ENCODE assay signal across 1 cellular context in the genomic region with DNA sequence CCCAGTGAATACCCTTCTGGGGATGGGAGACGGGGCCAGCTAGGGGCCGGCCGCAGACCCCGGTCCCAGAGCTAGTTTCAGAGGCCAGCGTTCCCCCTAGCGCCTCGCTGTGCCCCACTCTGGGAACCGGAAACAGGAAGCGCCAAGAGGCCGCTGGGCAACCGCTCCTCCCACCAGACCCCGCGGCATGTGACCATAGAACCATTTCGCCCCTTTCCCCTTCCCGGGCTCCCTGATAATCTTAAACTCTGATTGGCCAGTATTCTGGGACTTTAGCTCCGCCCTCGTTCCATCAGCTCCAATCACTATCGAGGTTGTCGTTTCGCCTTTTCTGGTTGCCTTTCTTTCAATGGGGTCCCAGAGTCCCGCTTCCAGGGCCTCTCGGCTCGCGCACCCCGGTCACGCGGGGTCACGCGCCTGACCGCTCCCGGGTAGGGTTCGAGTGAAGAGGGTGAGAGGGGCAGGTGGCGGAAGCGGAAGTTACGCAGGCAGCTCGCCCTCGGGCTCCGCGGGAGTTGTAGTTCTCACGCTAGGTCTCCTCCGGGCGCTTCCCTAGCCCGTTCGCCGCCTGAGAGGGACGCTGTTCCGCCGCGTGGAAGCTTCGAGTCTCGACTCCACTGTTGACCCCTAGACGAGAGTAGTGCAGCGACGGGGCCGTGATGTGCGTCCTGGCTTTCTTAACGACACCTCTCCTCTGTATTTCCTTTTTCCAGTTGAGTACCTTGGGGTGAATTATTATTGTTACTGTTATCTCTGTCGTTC.
A peak's percentile ranks its signal among the peaks of the same experiment; 100 is the strongest.
TF ChIP-seq lines count a peak whose summit lies in the region.

A gene (minus strand): TSS at position 121 of the 762 bp plus-strand sequence. CDS start 3,241 bp downstream, outside the sequence.

TF ChIP-seq in HepG2, 621 proteins besides CTCF, POLR2A, EP300 and RAD21 (continued from another document and continues in another):
- TF ChIP-seq, protein P1, sequence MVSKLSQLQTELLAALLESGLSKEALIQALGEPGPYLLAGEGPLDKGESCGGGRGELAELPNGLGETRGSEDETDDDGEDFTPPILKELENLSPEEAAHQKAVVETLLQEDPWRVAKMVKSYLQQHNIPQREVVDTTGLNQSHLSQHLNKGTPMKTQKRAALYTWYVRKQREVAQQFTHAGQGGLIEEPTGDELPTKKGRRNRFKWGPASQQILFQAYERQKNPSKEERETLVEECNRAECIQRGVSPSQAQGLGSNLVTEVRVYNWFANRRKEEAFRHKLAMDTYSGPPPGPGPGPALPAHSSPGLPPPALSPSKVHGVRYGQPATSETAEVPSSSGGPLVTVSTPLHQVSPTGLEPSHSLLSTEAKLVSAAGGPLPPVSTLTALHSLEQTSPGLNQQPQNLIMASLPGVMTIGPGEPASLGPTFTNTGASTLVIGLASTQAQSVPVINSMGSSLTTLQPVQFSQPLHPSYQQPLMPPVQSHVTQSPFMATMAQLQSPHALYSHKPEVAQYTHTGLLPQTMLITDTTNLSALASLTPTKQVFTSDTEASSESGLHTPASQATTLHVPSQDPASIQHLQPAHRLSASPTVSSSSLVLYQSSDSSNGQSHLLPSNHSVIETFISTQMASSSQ (IDR thresholded peaks at IDR 0.05; ENCODE audit: low read depth), result no peak
- TF ChIP-seq, protein P1 (CRISPR knock-in tag; IDR thresholded peaks at IDR 0.05; ENCODE audit: borderline replicate concordance), result peak; percentile 44; the same call in 1 of the 2 replicates
- TF ChIP-seq, protein P2, sequence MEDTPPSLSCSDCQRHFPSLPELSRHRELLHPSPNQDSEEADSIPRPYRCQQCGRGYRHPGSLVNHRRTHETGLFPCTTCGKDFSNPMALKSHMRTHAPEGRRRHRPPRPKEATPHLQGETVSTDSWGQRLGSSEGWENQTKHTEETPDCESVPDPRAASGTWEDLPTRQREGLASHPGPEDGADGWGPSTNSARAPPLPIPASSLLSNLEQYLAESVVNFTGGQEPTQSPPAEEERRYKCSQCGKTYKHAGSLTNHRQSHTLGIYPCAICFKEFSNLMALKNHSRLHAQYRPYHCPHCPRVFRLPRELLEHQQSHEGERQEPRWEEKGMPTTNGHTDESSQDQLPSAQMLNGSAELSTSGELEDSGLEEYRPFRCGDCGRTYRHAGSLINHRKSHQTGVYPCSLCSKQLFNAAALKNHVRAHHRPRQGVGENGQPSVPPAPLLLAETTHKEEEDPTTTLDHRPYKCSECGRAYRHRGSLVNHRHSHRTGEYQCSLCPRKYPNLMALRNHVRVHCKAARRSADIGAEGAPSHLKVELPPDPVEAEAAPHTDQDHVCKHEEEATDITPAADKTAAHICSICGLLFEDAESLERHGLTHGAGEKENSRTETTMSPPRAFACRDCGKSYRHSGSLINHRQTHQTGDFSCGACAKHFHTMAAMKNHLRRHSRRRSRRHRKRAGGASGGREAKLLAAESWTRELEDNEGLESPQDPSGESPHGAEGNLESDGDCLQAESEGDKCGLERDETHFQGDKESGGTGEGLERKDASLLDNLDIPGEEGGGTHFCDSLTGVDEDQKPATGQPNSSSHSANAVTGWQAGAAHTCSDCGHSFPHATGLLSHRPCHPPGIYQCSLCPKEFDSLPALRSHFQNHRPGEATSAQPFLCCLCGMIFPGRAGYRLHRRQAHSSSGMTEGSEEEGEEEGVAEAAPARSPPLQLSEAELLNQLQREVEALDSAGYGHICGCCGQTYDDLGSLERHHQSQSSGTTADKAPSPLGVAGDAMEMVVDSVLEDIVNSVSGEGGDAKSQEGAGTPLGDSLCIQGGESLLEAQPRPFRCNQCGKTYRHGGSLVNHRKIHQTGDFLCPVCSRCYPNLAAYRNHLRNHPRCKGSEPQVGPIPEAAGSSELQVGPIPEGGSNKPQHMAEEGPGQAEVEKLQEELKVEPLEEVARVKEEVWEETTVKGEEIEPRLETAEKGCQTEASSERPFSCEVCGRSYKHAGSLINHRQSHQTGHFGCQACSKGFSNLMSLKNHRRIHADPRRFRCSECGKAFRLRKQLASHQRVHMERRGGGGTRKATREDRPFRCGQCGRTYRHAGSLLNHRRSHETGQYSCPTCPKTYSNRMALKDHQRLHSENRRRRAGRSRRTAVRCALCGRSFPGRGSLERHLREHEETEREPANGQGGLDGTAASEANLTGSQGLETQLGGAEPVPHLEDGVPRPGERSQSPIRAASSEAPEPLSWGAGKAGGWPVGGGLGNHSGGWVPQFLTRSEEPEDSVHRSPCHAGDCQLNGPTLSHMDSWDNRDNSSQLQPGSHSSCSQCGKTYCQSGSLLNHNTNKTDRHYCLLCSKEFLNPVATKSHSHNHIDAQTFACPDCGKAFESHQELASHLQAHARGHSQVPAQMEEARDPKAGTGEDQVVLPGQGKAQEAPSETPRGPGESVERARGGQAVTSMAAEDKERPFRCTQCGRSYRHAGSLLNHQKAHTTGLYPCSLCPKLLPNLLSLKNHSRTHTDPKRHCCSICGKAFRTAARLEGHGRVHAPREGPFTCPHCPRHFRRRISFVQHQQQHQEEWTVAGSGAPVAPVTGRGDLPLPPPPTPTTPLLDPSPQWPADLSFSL (CRISPR knock-in tag; IDR thresholded peaks at IDR 0.05), result no peak
- TF ChIP-seq HMG20A (CRISPR knock-in tag; IDR thresholded peaks at IDR 0.05; ENCODE audit: borderline replicate concordance) (no peak), ZNF773 (CRISPR knock-in tag; IDR thresholded peaks at IDR 0.05; ENCODE audit: borderline replicate concordance) (peak; percentile 38; the same call in 1 of the 2 replicates), ARNTL (CRISPR knock-in tag; IDR thresholded peaks at IDR 0.05) (peak; percentile 87; the same call in 1 of the 2 replicates), HMGA1 (CRISPR knock-in tag; conservative IDR thresholded peaks at IDR 0.05) (no peak), KLF12 (CRISPR knock-in tag; IDR thresholded peaks at IDR 0.05; ENCODE audit: borderline replicate concordance) (peak; percentile 81), ZNF709 (CRISPR knock-in tag; IDR thresholded peaks at IDR 0.05) (peak; percentile 50; the same call in 1 of the 2 replicates), MED8 (CRISPR knock-in tag; IDR thresholded peaks at IDR 0.05; ENCODE audit: insufficient replicate concordance) (peak; percentile 55), ZNF329 (CRISPR knock-in tag; IDR thresholded peaks at IDR 0.05; ENCODE audit: low read depth) (no peak), MEIS2 (CRISPR knock-in tag; IDR thresholded peaks at IDR 0.05) (peak; percentile 69), ZNF446 (CRISPR knock-in tag; IDR thresholded peaks at IDR 0.05) (no peak), CHCHD3 (CRISPR knock-in tag; IDR thresholded peaks at IDR 0.05) (no peak)
- TF ChIP-seq, protein P3, sequence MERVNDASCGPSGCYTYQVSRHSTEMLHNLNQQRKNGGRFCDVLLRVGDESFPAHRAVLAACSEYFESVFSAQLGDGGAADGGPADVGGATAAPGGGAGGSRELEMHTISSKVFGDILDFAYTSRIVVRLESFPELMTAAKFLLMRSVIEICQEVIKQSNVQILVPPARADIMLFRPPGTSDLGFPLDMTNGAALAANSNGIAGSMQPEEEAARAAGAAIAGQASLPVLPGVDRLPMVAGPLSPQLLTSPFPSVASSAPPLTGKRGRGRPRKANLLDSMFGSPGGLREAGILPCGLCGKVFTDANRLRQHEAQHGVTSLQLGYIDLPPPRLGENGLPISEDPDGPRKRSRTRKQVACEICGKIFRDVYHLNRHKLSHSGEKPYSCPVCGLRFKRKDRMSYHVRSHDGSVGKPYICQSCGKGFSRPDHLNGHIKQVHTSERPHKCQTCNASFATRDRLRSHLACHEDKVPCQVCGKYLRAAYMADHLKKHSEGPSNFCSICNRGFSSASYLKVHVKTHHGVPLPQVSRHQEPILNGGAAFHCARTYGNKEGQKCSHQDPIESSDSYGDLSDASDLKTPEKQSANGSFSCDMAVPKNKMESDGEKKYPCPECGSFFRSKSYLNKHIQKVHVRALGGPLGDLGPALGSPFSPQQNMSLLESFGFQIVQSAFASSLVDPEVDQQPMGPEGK (CRISPR knock-in tag; IDR thresholded peaks at IDR 0.05), result peak; percentile 29; the same call in 1 of the 2 replicates
- TF ChIP-seq, protein P4, sequence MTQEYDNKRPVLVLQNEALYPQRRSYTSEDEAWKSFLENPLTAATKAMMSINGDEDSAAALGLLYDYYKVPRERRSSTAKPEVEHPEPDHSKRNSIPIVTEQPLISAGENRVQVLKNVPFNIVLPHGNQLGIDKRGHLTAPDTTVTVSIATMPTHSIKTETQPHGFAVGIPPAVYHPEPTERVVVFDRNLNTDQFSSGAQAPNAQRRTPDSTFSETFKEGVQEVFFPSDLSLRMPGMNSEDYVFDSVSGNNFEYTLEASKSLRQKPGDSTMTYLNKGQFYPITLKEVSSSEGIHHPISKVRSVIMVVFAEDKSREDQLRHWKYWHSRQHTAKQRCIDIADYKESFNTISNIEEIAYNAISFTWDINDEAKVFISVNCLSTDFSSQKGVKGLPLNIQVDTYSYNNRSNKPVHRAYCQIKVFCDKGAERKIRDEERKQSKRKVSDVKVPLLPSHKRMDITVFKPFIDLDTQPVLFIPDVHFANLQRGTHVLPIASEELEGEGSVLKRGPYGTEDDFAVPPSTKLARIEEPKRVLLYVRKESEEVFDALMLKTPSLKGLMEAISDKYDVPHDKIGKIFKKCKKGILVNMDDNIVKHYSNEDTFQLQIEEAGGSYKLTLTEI (CRISPR knock-in tag; conservative IDR thresholded peaks at IDR 0.05), result no peak
- TF ChIP-seq, protein P5, sequence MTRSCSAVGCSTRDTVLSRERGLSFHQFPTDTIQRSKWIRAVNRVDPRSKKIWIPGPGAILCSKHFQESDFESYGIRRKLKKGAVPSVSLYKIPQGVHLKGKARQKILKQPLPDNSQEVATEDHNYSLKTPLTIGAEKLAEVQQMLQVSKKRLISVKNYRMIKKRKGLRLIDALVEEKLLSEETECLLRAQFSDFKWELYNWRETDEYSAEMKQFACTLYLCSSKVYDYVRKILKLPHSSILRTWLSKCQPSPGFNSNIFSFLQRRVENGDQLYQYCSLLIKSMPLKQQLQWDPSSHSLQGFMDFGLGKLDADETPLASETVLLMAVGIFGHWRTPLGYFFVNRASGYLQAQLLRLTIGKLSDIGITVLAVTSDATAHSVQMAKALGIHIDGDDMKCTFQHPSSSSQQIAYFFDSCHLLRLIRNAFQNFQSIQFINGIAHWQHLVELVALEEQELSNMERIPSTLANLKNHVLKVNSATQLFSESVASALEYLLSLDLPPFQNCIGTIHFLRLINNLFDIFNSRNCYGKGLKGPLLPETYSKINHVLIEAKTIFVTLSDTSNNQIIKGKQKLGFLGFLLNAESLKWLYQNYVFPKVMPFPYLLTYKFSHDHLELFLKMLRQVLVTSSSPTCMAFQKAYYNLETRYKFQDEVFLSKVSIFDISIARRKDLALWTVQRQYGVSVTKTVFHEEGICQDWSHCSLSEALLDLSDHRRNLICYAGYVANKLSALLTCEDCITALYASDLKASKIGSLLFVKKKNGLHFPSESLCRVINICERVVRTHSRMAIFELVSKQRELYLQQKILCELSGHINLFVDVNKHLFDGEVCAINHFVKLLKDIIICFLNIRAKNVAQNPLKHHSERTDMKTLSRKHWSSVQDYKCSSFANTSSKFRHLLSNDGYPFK (CRISPR knock-in tag; IDR thresholded peaks at IDR 0.05; ENCODE audit: borderline replicate concordance), result peak; percentile 82
- TF ChIP-seq, protein P6, sequence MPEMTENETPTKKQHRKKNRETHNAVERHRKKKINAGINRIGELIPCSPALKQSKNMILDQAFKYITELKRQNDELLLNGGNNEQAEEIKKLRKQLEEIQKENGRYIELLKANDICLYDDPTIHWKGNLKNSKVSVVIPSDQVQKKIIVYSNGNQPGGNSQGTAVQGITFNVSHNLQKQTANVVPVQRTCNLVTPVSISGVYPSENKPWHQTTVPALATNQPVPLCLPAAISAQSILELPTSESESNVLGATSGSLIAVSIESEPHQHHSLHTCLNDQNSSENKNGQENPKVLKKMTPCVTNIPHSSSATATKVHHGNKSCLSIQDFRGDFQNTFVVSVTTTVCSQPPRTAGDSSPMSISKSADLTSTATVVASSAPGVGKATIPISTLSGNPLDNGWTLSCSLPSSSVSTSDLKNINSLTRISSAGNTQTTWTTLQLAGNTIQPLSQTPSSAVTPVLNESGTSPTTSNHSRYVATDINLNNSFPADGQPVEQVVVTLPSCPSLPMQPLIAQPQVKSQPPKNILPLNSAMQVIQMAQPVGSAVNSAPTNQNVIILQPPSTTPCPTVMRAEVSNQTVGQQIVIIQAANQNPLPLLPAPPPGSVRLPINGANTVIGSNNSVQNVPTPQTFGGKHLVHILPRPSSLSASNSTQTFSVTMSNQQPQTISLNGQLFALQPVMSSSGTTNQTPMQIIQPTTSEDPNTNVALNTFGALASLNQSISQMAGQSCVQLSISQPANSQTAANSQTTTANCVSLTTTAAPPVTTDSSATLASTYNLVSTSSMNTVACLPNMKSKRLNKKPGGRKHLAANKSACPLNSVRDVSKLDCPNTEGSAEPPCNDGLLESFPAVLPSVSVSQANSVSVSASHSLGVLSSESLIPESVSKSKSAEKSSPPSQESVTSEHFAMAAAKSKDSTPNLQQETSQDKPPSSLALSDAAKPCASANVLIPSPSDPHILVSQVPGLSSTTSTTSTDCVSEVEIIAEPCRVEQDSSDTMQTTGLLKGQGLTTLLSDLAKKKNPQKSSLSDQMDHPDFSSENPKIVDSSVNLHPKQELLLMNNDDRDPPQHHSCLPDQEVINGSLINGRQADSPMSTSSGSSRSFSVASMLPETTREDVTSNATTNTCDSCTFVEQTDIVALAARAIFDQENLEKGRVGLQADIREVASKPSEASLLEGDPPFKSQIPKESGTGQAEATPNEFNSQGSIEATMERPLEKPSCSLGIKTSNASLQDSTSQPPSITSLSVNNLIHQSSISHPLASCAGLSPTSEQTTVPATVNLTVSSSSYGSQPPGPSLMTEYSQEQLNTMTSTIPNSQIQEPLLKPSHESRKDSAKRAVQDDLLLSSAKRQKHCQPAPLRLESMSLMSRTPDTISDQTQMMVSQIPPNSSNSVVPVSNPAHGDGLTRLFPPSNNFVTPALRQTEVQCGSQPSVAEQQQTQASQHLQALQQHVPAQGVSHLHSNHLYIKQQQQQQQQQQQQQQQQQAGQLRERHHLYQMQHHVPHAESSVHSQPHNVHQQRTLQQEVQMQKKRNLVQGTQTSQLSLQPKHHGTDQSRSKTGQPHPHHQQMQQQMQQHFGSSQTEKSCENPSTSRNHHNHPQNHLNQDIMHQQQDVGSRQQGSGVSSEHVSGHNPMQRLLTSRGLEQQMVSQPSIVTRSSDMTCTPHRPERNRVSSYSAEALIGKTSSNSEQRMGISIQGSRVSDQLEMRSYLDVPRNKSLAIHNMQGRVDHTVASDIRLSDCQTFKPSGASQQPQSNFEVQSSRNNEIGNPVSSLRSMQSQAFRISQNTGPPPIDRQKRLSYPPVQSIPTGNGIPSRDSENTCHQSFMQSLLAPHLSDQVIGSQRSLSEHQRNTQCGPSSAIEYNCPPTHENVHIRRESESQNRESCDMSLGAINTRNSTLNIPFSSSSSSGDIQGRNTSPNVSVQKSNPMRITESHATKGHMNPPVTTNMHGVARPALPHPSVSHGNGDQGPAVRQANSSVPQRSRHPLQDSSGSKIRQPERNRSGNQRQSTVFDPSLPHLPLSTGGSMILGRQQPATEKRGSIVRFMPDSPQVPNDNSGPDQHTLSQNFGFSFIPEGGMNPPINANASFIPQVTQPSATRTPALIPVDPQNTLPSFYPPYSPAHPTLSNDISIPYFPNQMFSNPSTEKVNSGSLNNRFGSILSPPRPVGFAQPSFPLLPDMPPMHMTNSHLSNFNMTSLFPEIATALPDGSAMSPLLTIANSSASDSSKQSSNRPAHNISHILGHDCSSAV (CRISPR knock-in tag; IDR thresholded peaks at IDR 0.05; ENCODE audit: borderline replicate concordance), result no peak
